In the genomic region with DNA sequence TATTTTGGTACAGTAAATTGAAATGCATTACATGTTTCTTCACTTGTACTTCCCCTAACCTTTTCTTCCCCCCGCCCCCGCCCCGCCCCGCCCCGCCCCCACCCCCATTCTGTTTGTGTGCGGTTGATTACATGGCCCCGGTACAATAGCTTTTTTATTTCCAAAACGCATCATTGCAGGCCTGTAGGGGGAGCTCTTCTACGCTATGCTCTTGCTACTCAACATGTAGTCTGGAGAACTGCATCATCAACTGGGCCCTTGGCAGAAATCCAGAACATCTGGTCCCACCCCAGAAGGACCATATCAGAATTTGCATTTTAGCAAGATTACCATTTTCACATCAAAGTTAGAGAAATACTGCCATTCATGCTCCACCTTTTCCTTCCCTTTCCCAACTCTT, we compare ENCODE assay signal across 8 cellular contexts.
A peak's percentile ranks its signal among the peaks of the same experiment; 100 is the strongest.
DNase-seq lines count a peak whose midpoint lies in the region; ATAC-seq, FAIRE-seq and TF ChIP-seq lines count a peak whose summit lies in the region.

No MANE protein-coding gene starts in this region.

- no peak overlapping the region for H3K4me3 ChIP-seq in AG09309 (ENCODE audit: control insufficient read depth, low read depth, low read length)
- H3K4me3 ChIP-seq in fibroblast of the aortic adventitia (ENCODE audit: low read depth, low read length), result no peak overlapping the region
- no peak overlapping the region for H3K4me3 ChIP-seq in pancreas

- intact Hi-C loops in pancreas (cut with DNase I), result no loop called here

- H3K36me3 ChIP-seq in pancreas, result no peaks in the 10 kb centered on the region

- DNase-seq in AG09309 (ENCODE audit: low read depth) (no peak), NOMO-1 treated with DMSO at 0.1 percent for 48 hours (lab: John Stamatoyannopoulos, UW; ENCODE audit: unreplicated experiment) (peak; percentile 26), fibroblast of the aortic adventitia (ENCODE audit: low read depth) (peak; percentile 51), retina (no peak), pancreas (no peak), NCI-H2029 (lab: John Stamatoyannopoulos, UW) (no peak)
- no peak for DNase-seq in activated CD8-positive, alpha-beta memory T cell treated with anti-CD3 and anti-CD28 coated beads for 24 hours

- TF ChIP-seq CTCF in AG09309 (IDR thresholded peaks at IDR 0.05; ENCODE audit: control insufficient read depth, insufficient read depth, low read depth, low read length, missing control alignments) (peak; percentile 18), fibroblast of the aortic adventitia (IDR thresholded peaks at IDR 0.05; ENCODE audit: insufficient read depth, low read length) (peak; percentile 21), pancreas (IDR thresholded peaks at IDR 0.05) (no peak)

- no peaks in the 10 kb centered on the region for H3K4me1 ChIP-seq in pancreas

- no peak for FAIRE-seq in pancreas (lab: Jason Lieb, UNC)

- WGBS in pancreas, 2 donors, result 9 to 10% methylated on average over 9 of the region's 9 CpGs

- no peaks in the 10 kb centered on the region for H3K9me3 ChIP-seq in pancreas

- no peak overlapping the region for H3K27ac ChIP-seq in pancreas

- no peaks in the 10 kb centered on the region for H3K27me3 ChIP-seq in pancreas

- ATAC-seq in GM18502 (IDR thresholded peaks at IDR 0.05; ENCODE audit: poor library complexity, unreplicated experiment) (peak; percentile 63), pancreas (no peak)

Comparison
In these comparisons a context has a peak if more than half of its experiments do, and no peak if none do; other contexts are left out.
1. DNase-seq: peak in NOMO-1 treated with DMSO at 0.1 percent for 48 hours (single experiment) and fibroblast of the aortic adventitia (single experiment); none in AG09309 (single experiment), activated CD8-positive, alpha-beta memory T cell treated with anti-CD3 and anti-CD28 coated beads for 24 hours (single experiment), retina (single experiment), pancreas (0 of 6) and NCI-H2029 (single experiment).
2. CTCF ChIP-seq: peak in AG09309 (single experiment) and fibroblast of the aortic adventitia (single experiment); none in pancreas (0 of 4).